In genomic region chr4:70868778-70869177, GRCh38 we compare ENCODE assay signal across 18 cellular contexts. TPM values are rescaled to one million over a fixed set of nuclear protein-coding genes. Genes with fewer than 3 reads are reported as not detected.
DNase-seq lines count a peak whose midpoint lies in the region; ATAC-seq, FAIRE-seq and TF ChIP-seq lines count a peak whose summit lies in the region.
"Had no signal": no experiment of that assay in that cellular context is flagged by ENCODE, and none has a peak within 500 bp of the region (broad histone marks: within the 10 kb centered on the region; RNA-seq: fewer than 3 reads in every experiment).

No MANE protein-coding gene starts in this region.

- no peak for FAIRE-seq in kidney (lab: Jason Lieb, UNC)
- FAIRE-seq: D721Med, GM12892, H54, HepG2 had no signal

- H3K9me3 ChIP-seq in DND-41 (ENCODE audit: insufficient read depth, low read length, severe bottlenecking) (no peaks in the 10 kb centered on the region), NT2/D1 (ENCODE audit: insufficient read depth, low read length) (no peaks in the 10 kb centered on the region), colonic mucosa (no peaks in the 10 kb centered on the region), kidney (ENCODE audit: control insufficient read depth in 1 of 2, low read length in 2 of 2) (no peaks in the 10 kb centered on the region)

- H3K9ac ChIP-seq in DND-41 (ENCODE audit: low read depth, low read length) (no peak overlapping the region), NT2/D1 (ENCODE audit: insufficient read length, low read depth) (no peak overlapping the region), colonic mucosa (ENCODE audit: low read depth in 2 of 2, low read length in 2 of 2) (no peak overlapping the region), kidney (ENCODE audit: low read length in 2 of 2) (no peak overlapping the region)

- H3K4me1 ChIP-seq in DND-41 (ENCODE audit: insufficient read depth, low read length) (no peaks in the 10 kb centered on the region), NT2/D1 (ENCODE audit: insufficient read depth, insufficient read length) (no peaks in the 10 kb centered on the region), colonic mucosa (no peaks in the 10 kb centered on the region), kidney (ENCODE audit: control insufficient read depth in 1 of 2, insufficient read depth in 1 of 2, low read depth in 1 of 2, low read length in 2 of 2) (no peaks in the 10 kb centered on the region)

- H3K27ac ChIP-seq in DND-41 (ENCODE audit: low read length): no peak overlapping the region
- H3K27ac ChIP-seq in colonic mucosa: no peak overlapping the region
- no peak overlapping the region for H3K27ac ChIP-seq in kidney (ENCODE audit: low read depth in 2 of 2, low read length in 2 of 2)
- H3K27ac ChIP-seq: 22Rv1 had no signal

- H3K4me2 ChIP-seq in DND-41 (ENCODE audit: insufficient read depth, low read length): no peak overlapping the region

- TF ChIP-seq CTCF in DND-41 (IDR thresholded peaks at IDR 0.05; ENCODE audit: borderline replicate concordance, extremely low read depth, low read length, poor library complexity, severe bottlenecking) (no peak), colonic mucosa (IDR thresholded peaks at IDR 0.05) (no peak), kidney (IDR thresholded peaks at IDR 0.05; ENCODE audit: borderline replicate concordance, extremely low read depth, insufficient read depth) (no peak)

- peak overlapping the region; percentile 38; the same call in 1 of the 2 replicates for H2AFZ ChIP-seq in DND-41 (ENCODE audit: low read depth, low read length)

- DNase-seq in DND-41: no peak
- peak; percentile 11 for DNase-seq in NT2/D1 (ENCODE audit: low read depth, low spot score)
- DNase-seq in iPS DF 19.7 (ENCODE audit: low read depth, low spot score): peak; percentile 76
- DNase-seq in myocyte (ENCODE audit: low read depth): peak; percentile 11
- DNase-seq in NCI-H2081 treated with DMSO at 0.1 percent for 48 hours (lab: John Stamatoyannopoulos, UW): no peak
- no peak for DNase-seq in Kasumi-1 (lab: John Stamatoyannopoulos, UW)
- no peak for DNase-seq in colonic mucosa
- DNase-seq in kidney: no peak
- DNase-seq: CD8-positive, alpha-beta T cell; COR-L47; DMS153; DMS79 treated with DMSO at 0.1 percent for 48 hours; GDM1 had no signal

- no peaks in the 10 kb centered on the region for H4K20me1 ChIP-seq in DND-41 (ENCODE audit: insufficient read depth, low read length)

- no peaks in the 10 kb centered on the region for H3K79me2 ChIP-seq in DND-41 (ENCODE audit: insufficient read depth, low read length)

- intact Hi-C loops in colonic mucosa (cut with DNase I) (no loop called here), kidney (cut with DNase I) (no loop called here)

- H3K27me3 ChIP-seq in DND-41 (ENCODE audit: insufficient read depth, low read length, poor library complexity): no peaks in the 10 kb centered on the region
- H3K27me3 ChIP-seq in NT2/D1 (ENCODE audit: insufficient read depth, insufficient read length): no peaks in the 10 kb centered on the region
- no peaks in the 10 kb centered on the region for H3K27me3 ChIP-seq in colonic mucosa

- ATAC-seq in DND-41 (ENCODE audit: insufficient read depth, low read depth): no peak
- ATAC-seq: CD8-positive, alpha-beta T cell; HepG2 had no signal

- no peaks in the 10 kb centered on the region for H3K36me3 ChIP-seq in DND-41 (ENCODE audit: insufficient read depth, low read length)
- H3K36me3 ChIP-seq in NT2/D1 (ENCODE audit: insufficient read depth, insufficient read length, low read length): no peaks in the 10 kb centered on the region
- no peaks in the 10 kb centered on the region for H3K36me3 ChIP-seq in colonic mucosa
- no peaks in the 10 kb centered on the region for H3K36me3 ChIP-seq in kidney (ENCODE audit: control insufficient read depth in 1 of 2, insufficient read depth in 2 of 2, low read length in 2 of 2)

- no peak overlapping the region for H3K4me3 ChIP-seq in DND-41 (ENCODE audit: low read depth in 1 of 2, low read length in 2 of 2)
- no peak overlapping the region for H3K4me3 ChIP-seq in NT2/D1 (ENCODE audit: insufficient read length, low read depth)
- no peak overlapping the region for H3K4me3 ChIP-seq in colonic mucosa
- no peak overlapping the region for H3K4me3 ChIP-seq in kidney (ENCODE audit: low read length in 2 of 2)

RNA-seq across cellular contexts. Expression of gene GRSF1, which starts 29.1 kb away (rescaled TPM):
- 194 and 204 TPM in 2 replicates for total RNA-seq in myocyte
- 75.9 TPM for polyA plus RNA-seq in myocyte (2012)
- total RNA-seq in colonic mucosa: 100 to 1,000 TPM in 1 of 2 donors, 10 to 100 TPM in 1; 91.0 to 108 TPM
- 56.6 TPM for total RNA-seq in kidney
- polyA plus RNA-seq in kidney (ENCODE audit: insufficient read depth, low read depth, low replicate concordance): 64.9 TPM

RNA-seq across cellular contexts. Expression of gene MOB1B, which starts 33.4 kb away (rescaled TPM):
- 59.6 and 65.1 TPM in 2 replicates for total RNA-seq in myocyte
- polyA plus RNA-seq in myocyte (2012): 12.9 TPM
- total RNA-seq in colonic mucosa: 10 to 100 TPM; 11.0 to 15.6 TPM
- total RNA-seq in kidney: 34.2 TPM
- 13.9 TPM for polyA plus RNA-seq in kidney (ENCODE audit: insufficient read depth, low read depth, low replicate concordance)

Comparison
In these comparisons a context has a peak if more than half of its experiments do, and no peak if none do; other contexts are left out.
1. DNase-seq: peak in NT2/D1 (single experiment), iPS DF 19.7 (single experiment) and myocyte (single experiment); none in DND-41 (single experiment), NCI-H2081 treated with DMSO at 0.1 percent for 48 hours (single experiment), Kasumi-1 (0 of 2), colonic mucosa (single experiment) and kidney (single experiment).